20 cellular contexts compared by ENCODE assay signal in the genomic region with DNA sequence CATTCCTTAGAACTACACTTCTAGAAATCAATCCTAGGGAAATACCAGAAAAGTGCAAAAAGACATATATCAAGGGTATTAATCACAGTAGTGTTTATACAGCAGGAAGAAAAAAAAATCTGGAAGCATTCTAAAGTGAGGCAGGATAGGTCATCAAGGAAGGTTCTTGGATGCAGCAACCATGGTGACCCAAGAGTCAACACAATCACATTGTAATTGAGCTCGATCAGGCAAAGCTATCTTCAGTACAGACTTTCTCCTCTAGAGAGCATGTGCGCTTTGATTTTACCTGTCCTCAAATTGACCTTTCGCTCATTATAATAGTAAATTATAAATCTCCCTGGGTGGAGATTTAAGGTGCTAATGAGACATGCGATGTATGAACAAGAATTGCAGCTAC.
DNase-seq lines count a peak whose midpoint lies in the region; ATAC-seq and TF ChIP-seq lines count a peak whose summit lies in the region.
"Had no signal": no experiment of that assay in that cellular context is flagged by ENCODE, and none has a peak within 500 bp of the region (broad histone marks: within the 10 kb centered on the region; RNA-seq: fewer than 3 reads in every experiment).

No MANE protein-coding gene starts in this region.

- H3K27me3 ChIP-seq in foreskin keratinocyte (no peaks in the 10 kb centered on the region), H7 (ENCODE audit: control insufficient read depth, insufficient read depth, low read length) (no peaks in the 10 kb centered on the region)

- ATAC-seq in GM18867 (IDR thresholded peaks at IDR 0.05; ENCODE audit: unreplicated experiment): peak; percentile 23
- ATAC-seq in HG02870 (IDR thresholded peaks at IDR 0.05; ENCODE audit: unreplicated experiment): peak; percentile 27
- peak; percentile 9 for ATAC-seq in foreskin keratinocyte
- ATAC-seq: A549, PC-3 had no signal

- in situ Hi-C loops in Caki2 (cut with HindIII; ENCODE audit: low pct_unique_long_range_greater_than_20kb, low sequenced_read_pairs): no loop called here

- TF ChIP-seq CTCF in foreskin keratinocyte (conservative IDR thresholded peaks at IDR 0.05): no peak

- no peak overlapping the region for H3K4me3 ChIP-seq in H7 (ENCODE audit: insufficient read depth, low read depth, low read length)
- H3K4me3 ChIP-seq: A549 had no signal

- H3K4me1 ChIP-seq in foreskin keratinocyte: peaks cover 8% of the 10 kb centered on the region
- H3K4me1 ChIP-seq: A549 had no signal

- H3K36me3 ChIP-seq in H7 (replicated peaks; ENCODE audit: control insufficient read depth, insufficient read depth, low read length): no peaks in the 10 kb centered on the region

- DNase-seq in Caki2 (ENCODE audit: low read depth) (peak; percentile 30), foreskin keratinocyte (no peak), H7 (no peak), NCI-H446 (lab: John Stamatoyannopoulos, UW) (no peak)
- DNase-seq in activated CD4-positive, CD25-positive, alpha-beta regulatory T cell (lab: John Stamatoyannopoulos, UW): no peak
- DNase-seq: DMS79, Kasumi-1, MM.1S, NCI-H1048, NCI-H1417 treated with DMSO at 0.1 percent for 48 hours, NCI-H187, NCI-H2107, NCI-H2227 treated with DMSO at 0.1 percent for 48 hours, NCI-H510A treated with DMSO at 0.1 percent for 48 hours, NCI-H82, PC-3, Right ventricle myocardium superior had no signal

- no peak overlapping the region for H3K27ac ChIP-seq in foreskin keratinocyte
- H3K27ac ChIP-seq: A549 had no signal
